In genomic region chr2:38997784-38998183, GRCh38 we compare ENCODE assay signal across 11 cellular contexts.
A peak's percentile ranks its signal among the peaks of the same experiment; 100 is the strongest.
DNase-seq lines count a peak whose midpoint lies in the region; ATAC-seq and TF ChIP-seq lines count a peak whose summit lies in the region.
"Had no signal": no experiment of that assay in that cellular context is flagged by ENCODE, and none has a peak within 500 bp of the region (broad histone marks: within the 10 kb centered on the region; RNA-seq: fewer than 3 reads in every experiment).

No MANE protein-coding gene starts in this region.

- H3K9me3 Mint-ChIP-seq in activated T-helper 17 cell treated with anti-CD3 and anti-CD28 coated beads, Interleukin-2, amount 50 U/mL, for 72 hours, result no peaks in the 10 kb centered on the region
- H3K9me3 Mint-ChIP-seq: activated CD4-positive, alpha-beta T cell treated with anti-CD3 and anti-CD28 coated beads, Interleukin-2, amount 10 ng/mL, durations not matched to agents 7 days and 5 days; brain had no signal

- no peaks in the 10 kb centered on the region for H3K27me3 ChIP-seq in thoracic aorta (replicated peaks; ENCODE audit: insufficient read depth)
- H3K27me3 ChIP-seq in BE2C, result no peaks in the 10 kb centered on the region
- H3K27me3 ChIP-seq: right atrium auricular region had no signal

- DNase-seq in SIG-M5 treated with dmso at 0.1 percent for 504 hours (lab: John Stamatoyannopoulos, UW; ENCODE audit: unreplicated experiment) (peak; percentile 29), SIG-M5 (lab: John Stamatoyannopoulos, UW) (no peak), glomerular visceral epithelial cell (ENCODE audit: extremely low spot score) (peak; percentile 6), thoracic aorta (ENCODE audit: low spot score) (no peak), HUDEP-2 (lab: John Stamatoyannopoulos, UW; ENCODE audit: unreplicated experiment in 76 of 76) (no peak), BE2C (no peak)
- no peak for DNase-seq in stimulated activated naive CD4-positive, alpha-beta T cell treated with Interleukin-2 at 50 U/mL for 16 hours (lab: John Stamatoyannopoulos, UW)
- DNase-seq: activated CD4-positive, alpha-beta T cell treated with anti-CD3 and anti-CD28 coated beads, Interleukin-2, amount 10 ng/mL, durations not matched to agents 7 days and 5 days had no signal

- H3K27ac ChIP-seq in thoracic aorta, result no peak overlapping the region
- H3K27ac ChIP-seq: right atrium auricular region had no signal

- H3K9me3 ChIP-seq in thoracic aorta (no peaks in the 10 kb centered on the region), BE2C (no peaks in the 10 kb centered on the region)
- H3K9me3 ChIP-seq: right atrium auricular region had no signal

- TF ChIP-seq CTCF in thoracic aorta (IDR thresholded peaks at IDR 0.05) (no peak), BE2C (IDR thresholded peaks at IDR 0.05; ENCODE audit: low read depth, low read length) (no peak)

- no peaks in the 10 kb centered on the region for H3K27me3 Mint-ChIP-seq in activated T-helper 17 cell treated with anti-CD3 and anti-CD28 coated beads, Interleukin-2, amount 50 U/mL, for 72 hours
- H3K27me3 Mint-ChIP-seq: activated CD4-positive, alpha-beta T cell treated with anti-CD3 and anti-CD28 coated beads, Interleukin-2, amount 10 ng/mL, durations not matched to agents 7 days and 5 days; brain had no signal

- peak; percentile 31 for ATAC-seq in activated T-helper 17 cell treated with anti-CD3 and anti-CD28 coated beads, Interleukin-2, amount 50 U/mL, for 72 hours (replicated peaks)
- peak; percentile 76 for ATAC-seq in thoracic aorta (ENCODE audit: insufficient number of reproducible peaks, low FRiP score, low read depth)

- no peaks in the 10 kb centered on the region for H3K4me1 Mint-ChIP-seq in activated T-helper 17 cell treated with anti-CD3 and anti-CD28 coated beads, Interleukin-2, amount 50 U/mL, for 72 hours

- H3K36me3 ChIP-seq in thoracic aorta (peaks cover 37% of the 10 kb centered on the region), BE2C (peaks cover 13% of the 10 kb centered on the region)

- H3K27ac Mint-ChIP-seq in activated T-helper 17 cell treated with anti-CD3 and anti-CD28 coated beads, Interleukin-2, amount 50 U/mL, for 72 hours, result no peak overlapping the region
- H3K27ac Mint-ChIP-seq: activated CD4-positive, alpha-beta T cell treated with anti-CD3 and anti-CD28 coated beads, Interleukin-2, amount 10 ng/mL, durations not matched to agents 7 days and 5 days had no signal

- H3K36me3 Mint-ChIP-seq in activated T-helper 17 cell treated with anti-CD3 and anti-CD28 coated beads, Interleukin-2, amount 50 U/mL, for 72 hours (ENCODE audit: low read depth), result peaks cover 99% of the 10 kb centered on the region

- H3K4me1 ChIP-seq in thoracic aorta (ENCODE audit: control insufficient read depth in 1 of 2, low read depth in 2 of 2) (peaks cover 0 to 4% of the 10 kb centered on the region in 2 donors), BE2C (no peaks in the 10 kb centered on the region)

- H3K4me3 Mint-ChIP-seq in activated T-helper 17 cell treated with anti-CD3 and anti-CD28 coated beads, Interleukin-2, amount 50 U/mL, for 72 hours, result no peak overlapping the region
- H3K4me3 Mint-ChIP-seq: activated CD4-positive, alpha-beta T cell treated with anti-CD3 and anti-CD28 coated beads, Interleukin-2, amount 10 ng/mL, durations not matched to agents 7 days and 5 days; brain had no signal

- H3K4me3 ChIP-seq in thoracic aorta (no peak overlapping the region), BE2C (ENCODE audit: low read depth, low read length) (no peak overlapping the region)
- H3K4me3 ChIP-seq: right atrium auricular region had no signal

Comparison
In these comparisons a context has a peak if more than half of its experiments do, and no peak if none do; other contexts are left out.
1. DNase-seq: peak in SIG-M5 treated with dmso at 0.1 percent for 504 hours (single experiment) and glomerular visceral epithelial cell (single experiment); none in SIG-M5 (single experiment), thoracic aorta (single experiment), HUDEP-2 (0 of 76), BE2C (single experiment) and stimulated activated naive CD4-positive, alpha-beta T cell treated with Interleukin-2 at 50 U/mL for 16 hours (single experiment).